In the genomic region with DNA sequence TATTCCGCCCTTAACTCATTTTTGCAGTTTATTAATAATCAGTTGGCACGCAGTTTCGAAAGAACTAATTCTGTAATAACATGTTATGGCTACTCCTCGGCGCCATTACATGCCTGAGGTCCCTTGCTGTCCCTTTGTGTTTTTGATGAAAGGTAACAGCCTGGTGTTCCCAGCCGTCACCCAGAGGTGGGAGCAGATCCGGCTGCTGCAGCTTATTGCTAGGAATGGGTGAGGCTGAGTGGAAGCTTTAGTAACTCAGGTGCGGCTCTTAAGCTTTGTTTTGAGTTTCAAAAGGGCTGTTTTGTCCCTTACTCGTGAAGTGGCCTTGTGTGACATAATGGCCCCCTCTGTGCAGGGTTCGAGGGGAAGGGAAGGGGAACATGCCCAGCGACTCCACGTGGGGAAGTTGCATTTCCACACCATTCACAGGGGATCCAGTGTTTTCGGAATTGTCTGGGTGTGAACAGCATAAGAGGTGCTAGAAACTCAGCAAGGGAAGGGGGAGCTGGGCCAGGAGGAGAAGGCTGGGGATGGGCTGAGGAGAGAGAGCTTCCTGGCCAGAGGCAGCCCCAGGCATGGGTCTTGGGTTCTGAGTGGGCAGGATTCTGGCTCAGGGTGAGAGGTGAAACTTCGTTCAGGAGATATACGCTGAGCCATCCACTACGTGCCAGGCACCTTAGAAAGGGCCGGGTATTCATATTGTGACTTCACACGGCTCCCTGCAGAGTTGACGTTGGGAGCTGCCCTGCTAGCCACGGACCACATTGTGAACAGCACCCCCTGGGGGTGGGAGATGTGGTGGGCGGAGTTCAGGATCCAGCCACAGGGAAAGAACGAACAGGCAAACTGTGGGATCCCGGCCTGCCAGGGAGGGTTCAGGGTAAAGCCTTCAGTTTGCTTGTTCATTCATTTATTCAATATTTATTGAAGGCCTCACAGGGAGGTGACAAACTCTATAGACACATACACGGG, we compare ENCODE assay signal across 8 cellular contexts.
DNase-seq lines count a peak whose midpoint lies in the region; ATAC-seq and TF ChIP-seq lines count a peak whose summit lies in the region.

No MANE protein-coding gene starts in this region.

- peak; percentile 85 for TF ChIP-seq CTCF in endodermal cell (conservative IDR thresholded peaks at IDR 0.05)
- TF ChIP-seq CTCF in nephron (IDR thresholded peaks at IDR 0.05; ENCODE audit: unreplicated experiment in 3 of 3) = peak; percentile 17 to 48 (median 26)

- H3K4me1 ChIP-seq in endodermal cell (ENCODE audit: control insufficient read depth, insufficient read depth, low read length) = peaks cover 2% of the 10 kb centered on the region

- peaks cover 18% of the 10 kb centered on the region for H3K36me3 ChIP-seq in endodermal cell (ENCODE audit: control insufficient read depth, insufficient read depth, low read length)

- peak; percentile 39 to 45 for DNase-seq in activated T-cell treated with anti-CD3 and anti-CD28 coated beads, Interleukin-2, amount 50 U/mL, for 48 hours
- no peak for DNase-seq in activated T-cell treated with anti-CD3 and anti-CD28 coated beads, Interleukin-2, amount 50 U/mL, for 4 hours
- DNase-seq in OCI-M1 (lab: John Stamatoyannopoulos, UW) (peak; percentile 18), endodermal cell (peak; percentile 91), DMS153 (lab: John Stamatoyannopoulos, UW) (no peak)

- 76 to 82% methylated on average over 12 to 24 of the region's 24 CpGs for WGBS in endodermal cell (ENCODE audit: insufficient coverage in 1 of 2, insufficient read length in 1 of 2), 2 experiments

- H3K27me3 ChIP-seq in endodermal cell (ENCODE audit: control insufficient read depth, insufficient read depth, low read length, poor library complexity, severe bottlenecking) = no peaks in the 10 kb centered on the region

- ATAC-seq in activated T-cell treated with anti-CD3 and anti-CD28 coated beads, Interleukin-2, amount 50 U/mL, for 4 hours = no peak
- ATAC-seq in HG03442 (IDR thresholded peaks at IDR 0.05; ENCODE audit: unreplicated experiment) (no peak), GM19324 (IDR thresholded peaks at IDR 0.05; ENCODE audit: low FRiP score, unreplicated experiment) (no peak)

- H3K9me3 ChIP-seq in endodermal cell (ENCODE audit: control insufficient read depth, low read length) = no peaks in the 10 kb centered on the region

- H3K27me3 Mint-ChIP-seq in activated T-cell treated with anti-CD3 and anti-CD28 coated beads, Interleukin-2, amount 50 U/mL, for 4 hours (ENCODE audit: low read depth) = peaks cover 10% of the 10 kb centered on the region
- H3K27me3 Mint-ChIP-seq in endodermal cell (ENCODE audit: insufficient read depth) = no peaks in the 10 kb centered on the region
- no peaks in the 10 kb centered on the region for H3K27me3 Mint-ChIP-seq in nephron (ENCODE audit: low read depth)

- H3K27ac Mint-ChIP-seq in endodermal cell = peak overlapping the region; percentile 81
- peak overlapping the region; percentile 67 to 80 (median 68) for H3K27ac Mint-ChIP-seq in nephron

- H3K36me3 Mint-ChIP-seq in activated T-cell treated with anti-CD3 and anti-CD28 coated beads, Interleukin-2, amount 50 U/mL, for 4 hours (ENCODE audit: insufficient read depth) = no peaks in the 10 kb centered on the region
- H3K36me3 Mint-ChIP-seq in endodermal cell (ENCODE audit: low read depth) (peaks cover 22% of the 10 kb centered on the region), nephron (ENCODE audit: low read depth) (peaks cover 9% of the 10 kb centered on the region)

- H3K4me3 ChIP-seq in endodermal cell (ENCODE audit: low read length) = no peak overlapping the region

- peaks cover 5% of the 10 kb centered on the region for H3K4me1 Mint-ChIP-seq in activated T-cell treated with anti-CD3 and anti-CD28 coated beads, Interleukin-2, amount 50 U/mL, for 4 hours (ENCODE audit: low read depth)
- H3K4me1 Mint-ChIP-seq in endodermal cell = peaks cover 57% of the 10 kb centered on the region
- H3K4me1 Mint-ChIP-seq in nephron = peaks cover 65% of the 10 kb centered on the region

- H3K27ac ChIP-seq in endodermal cell (ENCODE audit: low read depth, low read length) = no peak overlapping the region

- H3K4me3 Mint-ChIP-seq in activated T-cell treated with anti-CD3 and anti-CD28 coated beads, Interleukin-2, amount 50 U/mL, for 4 hours = no peak overlapping the region
- H3K4me3 Mint-ChIP-seq in endodermal cell = no peak overlapping the region
- H3K4me3 Mint-ChIP-seq in nephron = no peak overlapping the region

- no peaks in the 10 kb centered on the region for H3K9me3 Mint-ChIP-seq in activated T-cell treated with anti-CD3 and anti-CD28 coated beads, Interleukin-2, amount 50 U/mL, for 4 hours
- H3K9me3 Mint-ChIP-seq in endodermal cell (no peaks in the 10 kb centered on the region), nephron (no peaks in the 10 kb centered on the region)

- no peak overlapping the region for H3K9ac ChIP-seq in endodermal cell (ENCODE audit: extremely low read depth, low read length, poor library complexity, severe bottlenecking)

Comparison
In these comparisons a context has a peak if more than half of its experiments do, and no peak if none do; other contexts are left out.
1. DNase-seq: peak in activated T-cell treated with anti-CD3 and anti-CD28 coated beads, Interleukin-2, amount 50 U/mL, for 48 hours (2 of 2), OCI-M1 (single experiment) and endodermal cell (single experiment); none in activated T-cell treated with anti-CD3 and anti-CD28 coated beads, Interleukin-2, amount 50 U/mL, for 4 hours (single experiment) and DMS153 (single experiment).